ENCODE assay signal across 27 cellular contexts in the genomic region with DNA sequence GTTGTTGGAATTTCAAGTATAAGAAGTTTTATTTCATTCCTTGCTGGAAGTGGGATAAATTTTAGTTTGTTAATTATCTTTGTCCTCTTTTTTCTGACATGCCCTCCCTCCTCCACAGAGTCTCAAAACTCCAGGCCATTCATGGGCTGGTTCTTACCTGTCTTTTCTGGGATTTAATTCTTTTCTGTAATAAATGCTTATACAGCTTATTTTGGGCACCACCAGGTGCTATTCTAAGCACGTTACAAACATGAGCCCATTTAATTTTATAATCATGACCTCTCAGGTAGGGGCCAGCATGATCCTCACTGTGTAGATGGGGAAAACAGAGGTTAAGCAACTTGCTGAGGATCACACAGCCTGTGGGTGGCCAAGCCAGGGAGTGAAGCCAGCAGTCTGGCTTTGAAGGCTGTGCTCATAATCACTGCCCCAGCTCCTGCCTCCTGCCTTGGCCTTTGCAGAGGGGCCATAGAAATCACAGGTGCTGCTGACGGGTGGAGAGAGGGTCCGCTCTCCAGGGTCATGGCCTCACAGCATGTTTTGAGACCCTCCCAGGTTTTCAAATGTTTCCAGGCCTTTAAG.
"Had no signal": no experiment of that assay in that cellular context is flagged by ENCODE, and none has a peak within 500 bp of the region (broad histone marks: within the 10 kb centered on the region; RNA-seq: fewer than 3 reads in every experiment).

No MANE protein-coding gene starts in this region.

- H3K4me3 ChIP-seq: left lung, lung, mucosa of descending colon, right atrium auricular region, right lobe of liver, smooth muscle cell, suprapubic skin, thoracic aorta, tibial artery, upper lobe of right lung had no signal

- FAIRE-seq: islet of Langerhans, kidney, urothelium cell line had no signal

- H3K9ac ChIP-seq: parathyroid adenoma had no signal

- H3K4me3 Mint-ChIP-seq: immature natural killer cell; naive thymus-derived CD4-positive, alpha-beta T cell; natural killer cell treated with Interleukin-12 subunit alpha and Interleukin-12 subunit beta and Interleukin-15 and Interleukin-18, amount 100 ng/mL, for 72 hours; stimulated activated naive B cell treated with anti-CD40 and anti-IgM and Interleukin-4, amounts not matched to agents 10 μg/mL and 1 μg/mL and 100 μg/mL, for 72 hours had no signal

- DNase-seq: hypothalamus; immature natural killer cell; kidney; left colon; left lung; midbrain; mucosa of descending colon; naive thymus-derived CD4-positive, alpha-beta T cell; nucleus accumbens; stimulated activated CD4-positive, alpha-beta T cell treated with anti-CD3 and anti-CD28 coated beads, Interleukin-1b, Interleukin-23, amount 100 ng/mL, for 48 hours; stimulated activated CD4-positive, alpha-beta T cell treated with anti-CD3 and anti-CD28 coated beads, Interleukin-2, amount 100 ng/mL, for 48 hours; stimulated activated naive B cell treated with anti-CD40 and anti-IgM and Interleukin-4, amounts not matched to agents 10 μg/mL and 1 μg/mL and 100 μg/mL, for 72 hours; stimulated activated naive CD8-positive, alpha-beta T cell treated with anti-CD3 and anti-CD28 coated beads, Interleukin-15, Interleukin-2, amounts not matched to agents 100 U/mL and 50 U/mL, for 24 hours; tibial artery; trophoblast cell; upper lobe of right lung had no signal

- H3K36me3 ChIP-seq: left lung, right atrium auricular region, right lobe of liver, suprapubic skin, thoracic aorta, tibial artery, upper lobe of right lung had no signal

- H3K79me2 ChIP-seq: parathyroid adenoma had no signal

- H3K36me3 Mint-ChIP-seq: immature natural killer cell; naive thymus-derived CD4-positive, alpha-beta T cell; natural killer cell treated with Interleukin-12 subunit alpha and Interleukin-12 subunit beta and Interleukin-15 and Interleukin-18, amount 100 ng/mL, for 72 hours; stimulated activated naive B cell treated with anti-CD40 and anti-IgM and Interleukin-4, amounts not matched to agents 10 μg/mL and 1 μg/mL and 100 μg/mL, for 72 hours had no signal

- H3K4me1 Mint-ChIP-seq: immature natural killer cell; stimulated activated naive B cell treated with anti-CD40 and anti-IgM and Interleukin-4, amounts not matched to agents 10 μg/mL and 1 μg/mL and 100 μg/mL, for 72 hours had no signal

- H3K9me3 Mint-ChIP-seq: immature natural killer cell; natural killer cell treated with Interleukin-12 subunit alpha and Interleukin-12 subunit beta and Interleukin-15 and Interleukin-18, amount 100 ng/mL, for 72 hours; stimulated activated naive B cell treated with anti-CD40 and anti-IgM and Interleukin-4, amounts not matched to agents 10 μg/mL and 1 μg/mL and 100 μg/mL, for 72 hours had no signal

- H2AFZ ChIP-seq: parathyroid adenoma had no signal

- H3K27ac Mint-ChIP-seq: immature natural killer cell; naive thymus-derived CD4-positive, alpha-beta T cell; natural killer cell treated with Interleukin-12 subunit alpha and Interleukin-12 subunit beta and Interleukin-15 and Interleukin-18, amount 100 ng/mL, for 72 hours; progenitor cell of endocrine pancreas; stimulated activated naive B cell treated with anti-CD40 and anti-IgM and Interleukin-4, amounts not matched to agents 10 μg/mL and 1 μg/mL and 100 μg/mL, for 72 hours had no signal

- ATAC-seq: left colon; left lung; mucosa of descending colon; naive thymus-derived CD4-positive, alpha-beta T cell; natural killer cell treated with Interleukin-12 subunit alpha and Interleukin-12 subunit beta and Interleukin-15 and Interleukin-18, amount 100 ng/mL, for 72 hours; right lobe of liver; stimulated activated naive B cell treated with anti-CD40 and anti-IgM and Interleukin-4, amounts not matched to agents 10 μg/mL and 1 μg/mL and 100 μg/mL, for 72 hours; stimulated activated naive CD8-positive, alpha-beta T cell treated with anti-CD3 and anti-CD28 coated beads, Interleukin-15, Interleukin-2, amounts not matched to agents 100 U/mL and 50 U/mL, for 24 hours; upper lobe of right lung had no signal

- H3K9me3 ChIP-seq: left lung, mucosa of descending colon, right atrium auricular region, right lobe of liver, suprapubic skin, thoracic aorta, tibial artery, upper lobe of right lung had no signal

- H3K27me3 ChIP-seq: right atrium auricular region, right lobe of liver had no signal

- H3K4me1 ChIP-seq: left lung, parathyroid adenoma, right atrium auricular region, right lobe of liver, suprapubic skin, upper lobe of right lung had no signal

- H3K27ac ChIP-seq: left lung, parathyroid adenoma, right atrium auricular region, right lobe of liver, suprapubic skin, thoracic aorta, tibial artery, upper lobe of right lung had no signal

- H3K4me2 ChIP-seq: smooth muscle cell had no signal
